8 cellular contexts compared by ENCODE assay signal in the genomic region with DNA sequence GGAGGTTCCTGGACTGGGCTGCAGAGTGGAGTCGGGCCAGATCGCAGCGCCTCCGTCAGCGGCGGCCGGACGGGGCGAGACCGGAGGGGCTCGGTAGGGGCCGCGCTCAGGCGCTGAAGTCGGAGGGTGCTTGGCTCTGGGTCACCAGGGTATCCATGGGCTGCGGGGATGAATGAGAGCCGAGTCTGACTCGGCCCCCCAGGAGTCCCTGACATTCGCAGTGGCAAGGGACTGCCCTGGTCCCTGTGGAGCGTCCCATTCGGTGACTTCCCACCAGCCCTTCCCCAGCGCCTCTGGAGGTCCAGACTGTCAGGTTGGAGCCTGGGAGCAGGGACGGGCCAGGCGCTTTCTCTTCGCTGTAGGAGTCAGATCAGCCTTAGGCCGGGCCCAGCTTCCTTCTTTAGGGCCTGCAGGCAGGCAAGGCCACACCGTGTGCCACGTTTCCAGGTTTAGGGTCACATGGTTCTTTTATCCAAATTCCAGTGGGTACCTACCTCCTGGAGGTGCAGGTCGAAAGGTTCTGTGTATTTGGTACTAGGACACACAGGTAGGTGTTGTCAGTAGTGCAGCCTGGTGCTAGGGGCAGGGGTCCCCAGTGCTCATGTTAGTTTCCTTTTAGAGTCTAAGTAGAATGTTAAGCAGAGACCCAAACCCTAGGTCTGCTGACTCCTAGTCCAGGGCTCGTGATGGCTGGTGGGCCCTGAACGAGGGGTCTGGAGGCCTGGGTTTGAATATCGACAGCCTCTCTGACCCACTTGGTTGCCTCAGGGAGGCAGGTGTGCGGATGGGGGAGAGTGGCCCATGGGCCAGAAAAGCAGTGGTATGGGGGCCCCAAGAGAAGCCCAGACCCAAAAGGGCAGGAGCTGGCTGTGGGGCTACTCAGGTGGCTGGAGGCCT. TPM values are rescaled to one million over a fixed set of nuclear protein-coding genes. Genes with fewer than 3 reads are reported as not detected.
DNase-seq lines count a peak whose midpoint lies in the region; ATAC-seq and TF ChIP-seq lines count a peak whose summit lies in the region.

No MANE protein-coding gene starts in this region.

- H4K20me1 ChIP-seq in OCI-LY3 (ENCODE audit: insufficient read depth, low read length): no peaks in the 10 kb centered on the region

- H3K4me3 Mint-ChIP-seq in activated naive CD4-positive, alpha-beta T cell treated with anti-CD3 and anti-CD28 coated beads, Interleukin-2, amount 50 U/mL, for 24 hours: peak overlapping the region; percentile 68
- H3K4me3 Mint-ChIP-seq in naive B cell: peak overlapping the region; percentile 76 to 94 (median 88)

- H3K27me3 ChIP-seq in OCI-LY3 (ENCODE audit: low read depth, low read length): no peaks in the 10 kb centered on the region
- no peaks in the 10 kb centered on the region for H3K27me3 ChIP-seq in ectodermal cell (ENCODE audit: control insufficient read depth, insufficient read depth, low read length, poor library complexity, severe bottlenecking)

- no peaks in the 10 kb centered on the region for H3K9me3 Mint-ChIP-seq in activated naive CD4-positive, alpha-beta T cell treated with anti-CD3 and anti-CD28 coated beads, Interleukin-2, amount 50 U/mL, for 24 hours
- no peaks in the 10 kb centered on the region for H3K9me3 Mint-ChIP-seq in naive B cell

- H3K27ac ChIP-seq in OCI-LY3 (ENCODE audit: low read length) (no peak overlapping the region), ectodermal cell (ENCODE audit: insufficient read depth, low read depth, low read length, poor library complexity, severe bottlenecking) (no peak overlapping the region)

- no peaks in the 10 kb centered on the region for H3K79me2 ChIP-seq in OCI-LY3 (ENCODE audit: low read length)

- H3K9ac ChIP-seq in OCI-LY3 (ENCODE audit: low read length): peak overlapping the region; percentile 63

- DNase-seq in activated naive CD4-positive, alpha-beta T cell treated with anti-CD3 and anti-CD28 coated beads, Interleukin-2, amount 50 U/mL, for 16 hours: no peak
- no peak for DNase-seq in naive B cell

- no peak for TF ChIP-seq CTCF in OCI-LY3 (IDR thresholded peaks at IDR 0.05; ENCODE audit: low read depth, low read length)

- no peak overlapping the region for H3K27ac Mint-ChIP-seq in activated naive CD4-positive, alpha-beta T cell treated with anti-CD3 and anti-CD28 coated beads, Interleukin-2, amount 50 U/mL, for 24 hours
- peak overlapping the region in 3 of 6 donors; percentile 15 to 83 (median 53) for H3K27ac Mint-ChIP-seq in naive B cell

- 16% methylated on average over 33 of the region's 33 CpGs for WGBS in ectodermal cell, 2 experiments

- ATAC-seq in naive B cell (ENCODE audit: low read depth in 2 of 2) (peak in 1 of 2 donors; percentile 6), GM18868 (IDR thresholded peaks at IDR 0.05; ENCODE audit: unreplicated experiment) (no peak), GM18909 (IDR thresholded peaks at IDR 0.05; ENCODE audit: poor library complexity, unreplicated experiment) (no peak), HG02981 (IDR thresholded peaks at IDR 0.05; ENCODE audit: unreplicated experiment) (no peak)

- H3K36me3 ChIP-seq in OCI-LY3 (replicated peaks; ENCODE audit: low read depth, low read length): no peaks in the 10 kb centered on the region
- H3K36me3 ChIP-seq in ectodermal cell (ENCODE audit: control insufficient read depth, insufficient read depth, low read length): no peaks in the 10 kb centered on the region

- peaks cover 10% of the 10 kb centered on the region for H3K4me1 Mint-ChIP-seq in activated naive CD4-positive, alpha-beta T cell treated with anti-CD3 and anti-CD28 coated beads, Interleukin-2, amount 50 U/mL, for 24 hours
- peaks cover 33 to 57% (median 53%) of the 10 kb centered on the region in 3 donors for H3K4me1 Mint-ChIP-seq in naive B cell

- H2AFZ ChIP-seq in OCI-LY3 (ENCODE audit: low read depth, low read length): no peak overlapping the region

- H3K4me1 ChIP-seq in OCI-LY3 (ENCODE audit: low read length) (peaks cover 9% of the 10 kb centered on the region; the same call in 1 of the 2 replicates), ectodermal cell (ENCODE audit: control insufficient read depth, insufficient read depth, low read length) (peaks cover 43% of the 10 kb centered on the region)

- H3K36me3 Mint-ChIP-seq in activated naive CD4-positive, alpha-beta T cell treated with anti-CD3 and anti-CD28 coated beads, Interleukin-2, amount 50 U/mL, for 24 hours: no peaks in the 10 kb centered on the region
- no peaks in the 10 kb centered on the region for H3K36me3 Mint-ChIP-seq in naive B cell

- H3K4me3 ChIP-seq in OCI-LY3 (ENCODE audit: low read length) (peak overlapping the region; percentile 80), ectodermal cell (ENCODE audit: insufficient read depth, low read depth, low read length) (peak overlapping the region; percentile 72)

- H3K27me3 Mint-ChIP-seq in activated naive CD4-positive, alpha-beta T cell treated with anti-CD3 and anti-CD28 coated beads, Interleukin-2, amount 50 U/mL, for 24 hours: peaks cover 2% of the 10 kb centered on the region
- no peaks in the 10 kb centered on the region for H3K27me3 Mint-ChIP-seq in naive B cell

- H3K4me2 ChIP-seq in OCI-LY3 (ENCODE audit: low read length): peak overlapping the region; percentile 60

- H3K9me3 ChIP-seq in OCI-LY3 (ENCODE audit: insufficient read depth, low read length): no peaks in the 10 kb centered on the region
- no peaks in the 10 kb centered on the region for H3K9me3 ChIP-seq in ectodermal cell (ENCODE audit: control insufficient read depth, low read length)

RNA-seq across cellular contexts. Expression of a gene that starts 1.2 kb away (rescaled TPM):
- 112 TPM for polyA plus RNA-seq in ectodermal cell (2013, experiment 1 of 4)
- 150 TPM for polyA plus RNA-seq in ectodermal cell (2013, experiment 2 of 4)
- 101 TPM for polyA plus RNA-seq in ectodermal cell (2013, experiment 3 of 4)
- 125 TPM for polyA plus RNA-seq in ectodermal cell (2013, experiment 4 of 4)
- polyA plus RNA-seq in naive B cell (ENCODE audit: low read depth in 6 of 6): 10 to 100 TPM in 1 of 6 donors, 1 to 10 TPM in 5; 1.8 to 13.3 (median 3.3) TPM

RNA-seq across cellular contexts. Expression of a gene that starts 15.7 kb away (rescaled TPM):
- polyA plus RNA-seq in ectodermal cell (2013, experiment 1 of 4): not detected
- polyA plus RNA-seq in ectodermal cell (2013, experiment 2 of 4): not detected
- polyA plus RNA-seq in ectodermal cell (2013, experiment 3 of 4): not detected
- not detected for polyA plus RNA-seq in ectodermal cell (2013, experiment 4 of 4)
- polyA plus RNA-seq in naive B cell (ENCODE audit: low read depth in 6 of 6): not detected
